13 cellular contexts compared by ENCODE assay signal in genomic region chr14:88599321-88599720, GRCh38. TPM values are rescaled to one million over a fixed set of nuclear protein-coding genes. Genes with fewer than 3 reads are reported as not detected.
DNase-seq lines count a peak whose midpoint lies in the region; ATAC-seq, FAIRE-seq and TF ChIP-seq lines count a peak whose summit lies in the region.
"Had no signal": no experiment of that assay in that cellular context is flagged by ENCODE, and none has a peak within 500 bp of the region (broad histone marks: within the 10 kb centered on the region; RNA-seq: fewer than 3 reads in every experiment).

No MANE protein-coding gene starts in this region.

- DNase-seq in GM12891 (ENCODE audit: insufficient read length, low spot score) (no peak), upper lobe of right lung (no peak), substantia nigra (lab: John Stamatoyannopoulos, UW) (no peak), posterior cingulate gyrus (no peak)
- DNase-seq in activated T-helper 1 cell treated with anti-CD3 and anti-CD28 coated beads, Interleukin-12 subunit alpha, Interleukin-12 subunit beta, Interleukin-2, Interleukin-4 antibody, amounts not matched to agents 30 ng/mL and 10 ng/mL and 1 ng/mL, durations not matched to agents 14 hours and 24 hours and 36 hours (ENCODE audit: low spot score), result no peak
- no peak for DNase-seq in naive thymus-derived CD8-positive, alpha-beta T cell
- DNase-seq: effector CD4-positive, alpha-beta T cell; NCI-H1417 had no signal

- H3K4me3 ChIP-seq in upper lobe of right lung, result no peak overlapping the region
- H3K4me3 ChIP-seq: smooth muscle cell had no signal

- peaks cover 48% of the 10 kb centered on the region for H3K4me1 Mint-ChIP-seq in activated T-helper 1 cell treated with anti-CD3 and anti-CD28 coated beads, Interleukin-12 subunit alpha, Interleukin-12 subunit beta, Interleukin-2, Interleukin-4 antibody, amounts not matched to agents 30 ng/mL and 10 ng/mL and 1 ng/mL, durations not matched to agents 14 hours and 24 hours and 36 hours (ENCODE audit: low read depth)
- H3K4me1 Mint-ChIP-seq in naive thymus-derived CD8-positive, alpha-beta T cell, result peaks cover 15 to 34% (median 20%) of the 10 kb centered on the region in 4 donors

- peaks cover 94% of the 10 kb centered on the region for H3K36me3 ChIP-seq in upper lobe of right lung

- no peaks in the 10 kb centered on the region for H3K9me3 Mint-ChIP-seq in activated T-helper 1 cell treated with anti-CD3 and anti-CD28 coated beads, Interleukin-12 subunit alpha, Interleukin-12 subunit beta, Interleukin-2, Interleukin-4 antibody, amounts not matched to agents 30 ng/mL and 10 ng/mL and 1 ng/mL, durations not matched to agents 14 hours and 24 hours and 36 hours
- H3K9me3 Mint-ChIP-seq in naive thymus-derived CD8-positive, alpha-beta T cell, result no peaks in the 10 kb centered on the region

- no peak for TF ChIP-seq POLR2A in GM12891 (IDR thresholded peaks at IDR 0.05; ENCODE audit: low read depth, low read length)

- H3K27me3 ChIP-seq in upper lobe of right lung, result no peaks in the 10 kb centered on the region

- intact Hi-C loops in activated T-helper 1 cell treated with anti-CD3 and anti-CD28 coated beads, Interleukin-12 subunit alpha, Interleukin-12 subunit beta, Interleukin-2, Interleukin-4 antibody, amounts not matched to agents 30 ng/mL and 10 ng/mL and 1 ng/mL, durations not matched to agents 14 hours and 24 hours and 36 hours (cut with micrococcal nuclease), result loop anchor here (1.0 kb wide), 1 partner anchor 36 kb away; the partner anchor contains the start of gene ZC3H14
- intact Hi-C loops in upper lobe of right lung (cut with DNase I), result no loop called here
- intact Hi-C loops in posterior cingulate gyrus (cut with DNase I), result no loop called here

- POLR2A ChIA-PET in naive thymus-derived CD8-positive, alpha-beta T cell (lab: Charles Lee), result no interaction called here

- peaks cover 61% of the 10 kb centered on the region for H3K36me3 Mint-ChIP-seq in activated T-helper 1 cell treated with anti-CD3 and anti-CD28 coated beads, Interleukin-12 subunit alpha, Interleukin-12 subunit beta, Interleukin-2, Interleukin-4 antibody, amounts not matched to agents 30 ng/mL and 10 ng/mL and 1 ng/mL, durations not matched to agents 14 hours and 24 hours and 36 hours (ENCODE audit: low read depth)
- peaks cover 9 to 97% (median 33%) of the 10 kb centered on the region in 3 donors for H3K36me3 Mint-ChIP-seq in naive thymus-derived CD8-positive, alpha-beta T cell

- H3K27ac Mint-ChIP-seq in activated T-helper 1 cell treated with anti-CD3 and anti-CD28 coated beads, Interleukin-12 subunit alpha, Interleukin-12 subunit beta, Interleukin-2, Interleukin-4 antibody, amounts not matched to agents 30 ng/mL and 10 ng/mL and 1 ng/mL, durations not matched to agents 14 hours and 24 hours and 36 hours, result peak overlapping the region; percentile 91
- peak overlapping the region in 2 of 10 donors; percentile 1 to 92 for H3K27ac Mint-ChIP-seq in naive thymus-derived CD8-positive, alpha-beta T cell

- FAIRE-seq in GM12891 (lab: Jason Lieb, UNC), result no peak
- FAIRE-seq: D721Med had no signal

- TF ChIP-seq CTCF in upper lobe of right lung (IDR thresholded peaks at IDR 0.05), result no peak

- peak; percentile 39 for ATAC-seq in GM19351 (IDR thresholded peaks at IDR 0.05; ENCODE audit: unreplicated experiment)
- peak; percentile 42 for ATAC-seq in HG02870 (IDR thresholded peaks at IDR 0.05; ENCODE audit: unreplicated experiment)
- ATAC-seq in naive thymus-derived CD8-positive, alpha-beta T cell, result no peak
- no peak for ATAC-seq in upper lobe of right lung

- H3K4me3 Mint-ChIP-seq in activated T-helper 1 cell treated with anti-CD3 and anti-CD28 coated beads, Interleukin-12 subunit alpha, Interleukin-12 subunit beta, Interleukin-2, Interleukin-4 antibody, amounts not matched to agents 30 ng/mL and 10 ng/mL and 1 ng/mL, durations not matched to agents 14 hours and 24 hours and 36 hours, result peak overlapping the region; percentile 64
- no peak overlapping the region for H3K4me3 Mint-ChIP-seq in naive thymus-derived CD8-positive, alpha-beta T cell

- H3K9me3 ChIP-seq in upper lobe of right lung, result no peaks in the 10 kb centered on the region

- no peaks in the 10 kb centered on the region for H3K4me1 ChIP-seq in upper lobe of right lung

- H3K27ac ChIP-seq in upper lobe of right lung, result no peak overlapping the region
- no peak overlapping the region for H3K27ac ChIP-seq in substantia nigra (ENCODE audit: low read depth, low read length, poor library complexity, severe bottlenecking)

- no peaks in the 10 kb centered on the region for H3K27me3 Mint-ChIP-seq in activated T-helper 1 cell treated with anti-CD3 and anti-CD28 coated beads, Interleukin-12 subunit alpha, Interleukin-12 subunit beta, Interleukin-2, Interleukin-4 antibody, amounts not matched to agents 30 ng/mL and 10 ng/mL and 1 ng/mL, durations not matched to agents 14 hours and 24 hours and 36 hours (ENCODE audit: insufficient read depth)
- H3K27me3 Mint-ChIP-seq in naive thymus-derived CD8-positive, alpha-beta T cell, result no peaks in the 10 kb centered on the region

TF ChIP-seq in GM12891, 5 proteins besides CTCF, POLR2A, EP300 and RAD21:
- TF ChIP-seq PAX5 (IDR thresholded peaks at IDR 0.05; ENCODE audit: insufficient read depth, low read length, severe bottlenecking), result no peak
- 0 out of 2 replicates have a peak, but pooled peaks have one; percentile 16 for TF ChIP-seq TAF1 (IDR thresholded peaks at IDR 0.05; ENCODE audit: low read depth, low read length)

RNA-seq across cellular contexts. Expression of gene ZC3H14, which starts 36.5 kb away (rescaled TPM):
- polyA plus RNA-seq in GM12891 (2012; ENCODE audit: low read depth, missing spikeins), result 26.8 TPM
- total RNA-seq in activated T-helper 1 cell treated with anti-CD3 and anti-CD28 coated beads, Interleukin-12 subunit alpha, Interleukin-12 subunit beta, Interleukin-2, Interleukin-4 antibody, amounts not matched to agents 30 ng/mL and 10 ng/mL and 1 ng/mL, durations not matched to agents 14 hours and 24 hours and 36 hours, result 61.0 and 65.5 TPM in 2 replicates
- total RNA-seq in naive thymus-derived CD8-positive, alpha-beta T cell, result 10 to 100 TPM; 58.3 to 60.5 TPM
- polyA plus RNA-seq in naive thymus-derived CD8-positive, alpha-beta T cell, result 10 to 100 TPM; 36.4 to 54.5 (median 49.9) TPM
- total RNA-seq in upper lobe of right lung, result 63.4 TPM

RNA-seq across cellular contexts. Expression of gene PTPN21, which starts 44.5 kb away (rescaled TPM):
- polyA plus RNA-seq in GM12891 (2012; ENCODE audit: low read depth, missing spikeins), result 0.42 TPM
- 0.07 and 0.31 TPM in 2 replicates for total RNA-seq in activated T-helper 1 cell treated with anti-CD3 and anti-CD28 coated beads, Interleukin-12 subunit alpha, Interleukin-12 subunit beta, Interleukin-2, Interleukin-4 antibody, amounts not matched to agents 30 ng/mL and 10 ng/mL and 1 ng/mL, durations not matched to agents 14 hours and 24 hours and 36 hours
- total RNA-seq in naive thymus-derived CD8-positive, alpha-beta T cell, result not detected
- not detected for polyA plus RNA-seq in naive thymus-derived CD8-positive, alpha-beta T cell
- 70.6 TPM for total RNA-seq in upper lobe of right lung
- total RNA-seq: mononuclear cell had no signal

Comparison
In these comparisons a context has a peak if more than half of its experiments do, and no peak if none do; other contexts are left out.
1. ATAC-seq: peak in GM19351 (single experiment) and HG02870 (single experiment); none in naive thymus-derived CD8-positive, alpha-beta T cell (0 of 2) and upper lobe of right lung (single experiment).
2. RNA of gene PTPN21, which starts 44.5 kb away (total RNA-seq): 70.6 TPM in upper lobe of right lung (single experiment); 0.07 to 0.31 TPM in activated T-helper 1 cell treated with anti-CD3 and anti-CD28 coated beads, Interleukin-12 subunit alpha, Interleukin-12 subunit beta, Interleukin-2, Interleukin-4 antibody, amounts not matched to agents 30 ng/mL and 10 ng/mL and 1 ng/mL, durations not matched to agents 14 hours and 24 hours and 36 hours and not detected in naive thymus-derived CD8-positive, alpha-beta T cell; every median in the first group is over 10 times any median in the second.